8 cellular contexts compared by ENCODE assay signal in the genomic region with DNA sequence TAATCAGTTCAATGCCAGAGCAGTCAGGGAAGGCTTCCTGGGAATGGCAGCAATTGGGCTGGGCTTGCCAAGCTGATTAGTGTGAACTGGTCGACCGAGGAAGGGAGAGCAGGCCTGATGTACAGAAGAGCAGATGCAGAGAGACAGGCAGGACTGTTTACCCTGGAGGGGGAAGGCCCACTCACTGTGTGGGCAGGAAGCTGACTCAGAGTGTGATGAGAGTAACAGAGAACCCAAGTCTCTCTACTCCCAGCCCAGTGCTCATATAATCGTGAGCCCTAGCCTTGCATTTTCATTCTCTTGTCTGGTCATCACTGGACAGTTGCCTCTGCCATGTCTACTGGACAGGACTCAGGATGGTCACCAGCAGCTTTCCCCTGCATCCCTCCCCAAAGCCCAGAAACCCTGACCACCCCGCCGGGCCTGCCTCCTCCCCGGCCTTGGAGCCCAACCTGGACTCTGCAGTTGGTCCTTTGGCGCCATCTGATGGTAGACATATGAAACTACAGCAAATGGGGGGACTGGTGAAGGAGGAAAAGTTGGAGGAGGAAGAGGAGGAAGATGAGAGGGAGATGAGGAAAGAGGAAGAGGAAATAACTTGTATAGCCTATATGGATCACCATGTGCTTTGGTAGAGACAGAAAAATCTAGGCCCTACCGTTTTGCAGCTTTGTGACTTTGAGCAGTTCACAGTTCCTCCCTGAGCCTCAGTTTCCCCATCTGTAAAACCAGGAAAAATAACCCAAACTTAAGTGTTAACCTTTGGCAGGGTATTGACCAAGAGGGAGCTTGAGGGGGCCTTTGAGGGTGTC. TPM values are rescaled to one million over a fixed set of nuclear protein-coding genes. Genes with fewer than 3 reads are reported as not detected.
DNase-seq lines count a peak whose midpoint lies in the region; ATAC-seq and TF ChIP-seq lines count a peak whose summit lies in the region.

No MANE protein-coding gene starts in this region.

- H3K9me3 ChIP-seq in endocrine pancreas (ENCODE audit: control insufficient read depth, low read length) (no peaks in the 10 kb centered on the region), stomach (no peaks in the 10 kb centered on the region)

- H3K27ac ChIP-seq in stomach = no peak overlapping the region

- intact Hi-C loops in activated CD8-positive, alpha-beta T cell treated with anti-CD3 and anti-CD28 coated beads for 36 hours (cut with micrococcal nuclease) = loop anchor here (1.0 kb wide), 1 partner anchor 167 kb away; no protein-coding TSS in a partner anchor
- intact Hi-C loops in stomach (cut with DNase I; ENCODE audit: low total_unique reads) = loop anchor here (5.0 kb wide), 1 partner anchor 166 kb away; no protein-coding TSS in a partner anchor

- peak overlapping the region; percentile 30 for H3K9ac ChIP-seq in endocrine pancreas (ENCODE audit: control insufficient read depth, insufficient read depth, low read length)

- H3K36me3 ChIP-seq in endocrine pancreas (ENCODE audit: control insufficient read depth, insufficient read depth, low read length) (no peaks in the 10 kb centered on the region), stomach (no peaks in the 10 kb centered on the region)

- H3K27me3 ChIP-seq in endocrine pancreas (ENCODE audit: control insufficient read depth, insufficient read depth, low read length) (no peaks in the 10 kb centered on the region), stomach (peaks cover 0 to 32% (median 4%) of the 10 kb centered on the region in 3 donors)

- no peak for TF ChIP-seq EP300 in stomach (IDR thresholded peaks at IDR 0.05)

- H3K4me3 Mint-ChIP-seq in activated CD8-positive, alpha-beta T cell treated with anti-CD3 and anti-CD28 coated beads for 36 hours = peak overlapping the region; percentile 60
- H3K4me3 Mint-ChIP-seq in naive B cell = peak overlapping the region in 6 of 8 donors; percentile 1 to 85 (median 65)

- TF ChIP-seq CTCF in GM13977 (IDR thresholded peaks at IDR 0.05; ENCODE audit: extremely low read depth, insufficient read depth, missing control alignments) (peak; percentile 90), stomach (IDR thresholded peaks at IDR 0.05) (peak in 5 of 7 experiments; percentile 88 to 98 (median 95))
- peak; percentile 98 for TF ChIP-seq CTCF in activated CD8-positive, alpha-beta T cell treated with anti-CD3 and anti-CD28 coated beads for 36 hours (IDR thresholded peaks at IDR 0.05)

- WGBS in stomach, 5 donors = 11 to 23% (median 15%) methylated on average over 8 of the region's 8 CpGs

- H3K4me1 ChIP-seq in endocrine pancreas (ENCODE audit: control insufficient read depth, insufficient read depth, low read length) = no peaks in the 10 kb centered on the region
- H3K4me1 ChIP-seq in stomach = peaks cover 4 to 14% (median 10%) of the 10 kb centered on the region in 4 donors

- CTCF ChIA-PET in activated CD8-positive, alpha-beta T cell treated with anti-CD3 and anti-CD28 coated beads for 36 hours (lab: Charles Lee) = interaction anchor here (0.7 to 20.6 kb wide), 41 partner anchors 9 to 535 kb away, joined by 3 to 942 read pairs (median 4); a partner anchor contains a TSS

- TF ChIP-seq POLR2A in stomach (IDR thresholded peaks at IDR 0.05) = no peak

- H3K4me1 Mint-ChIP-seq in activated CD8-positive, alpha-beta T cell treated with anti-CD3 and anti-CD28 coated beads for 36 hours (ENCODE audit: low read depth) = peaks cover 13% of the 10 kb centered on the region
- peaks cover 26 to 31% (median 27%) of the 10 kb centered on the region in 3 donors for H3K4me1 Mint-ChIP-seq in naive B cell

- H3K27ac Mint-ChIP-seq in activated CD8-positive, alpha-beta T cell treated with anti-CD3 and anti-CD28 coated beads for 36 hours = peak overlapping the region; percentile 78
- peak overlapping the region in 3 of 6 donors; percentile 79 to 89 (median 87) for H3K27ac Mint-ChIP-seq in naive B cell

- no peaks in the 10 kb centered on the region for H3K9me3 Mint-ChIP-seq in activated CD8-positive, alpha-beta T cell treated with anti-CD3 and anti-CD28 coated beads for 36 hours
- no peaks in the 10 kb centered on the region for H3K9me3 Mint-ChIP-seq in naive B cell

- POLR2A ChIA-PET in activated CD8-positive, alpha-beta T cell treated with anti-CD3 and anti-CD28 coated beads for 36 hours (lab: Charles Lee) = interaction anchor here (0.8 to 3.5 kb wide), 9 partner anchors 23 to 176 kb away, joined by 3 to 27 read pairs (median 4); no protein-coding TSS in a partner anchor

- in situ Hi-C loops in ACHN (cut with HindIII; ENCODE audit: low pct_ligation_motif_present, low pct_unique_long_range_greater_than_20kb, low sequenced_read_pairs) (loop anchor here (25.0 kb wide), 2 partner anchors 166 to 234 kb away; no protein-coding TSS in a partner anchor), GM13977 (cut with MboI; ENCODE audit: low pct_unique_long_range_greater_than_20kb, low sequenced_read_pairs, unreplicated experiment) (loop anchor here (25.0 kb wide), 1 partner anchor 184 kb away; a partner anchor contains a TSS)

- ATAC-seq in HG03066 (IDR thresholded peaks at IDR 0.05; ENCODE audit: low read depth, unreplicated experiment) (peak; percentile 73), naive B cell (ENCODE audit: low read depth in 2 of 2) (peak; percentile 75)
- peak; percentile 98 for ATAC-seq in activated CD8-positive, alpha-beta T cell treated with anti-CD3 and anti-CD28 coated beads for 36 hours

- H3K27me3 Mint-ChIP-seq in activated CD8-positive, alpha-beta T cell treated with anti-CD3 and anti-CD28 coated beads for 36 hours = peaks cover 10% of the 10 kb centered on the region
- peaks cover 13 to 22% (median 20%) of the 10 kb centered on the region in 3 donors for H3K27me3 Mint-ChIP-seq in naive B cell

- no peaks in the 10 kb centered on the region for H3K36me3 Mint-ChIP-seq in activated CD8-positive, alpha-beta T cell treated with anti-CD3 and anti-CD28 coated beads for 36 hours (ENCODE audit: low read depth)
- no peaks in the 10 kb centered on the region for H3K36me3 Mint-ChIP-seq in naive B cell

- H3K4me3 ChIP-seq in endocrine pancreas (ENCODE audit: control insufficient read depth, insufficient read depth, low read length) = no peak overlapping the region
- no peak overlapping the region for H3K4me3 ChIP-seq in stomach

- DNase-seq in ACHN (peak; percentile 56), GM13977 (ENCODE audit: low spot score) (peak; percentile 81), NCI-H69 (lab: John Stamatoyannopoulos, UW) (peak; percentile 80), naive B cell (peak; percentile 71), stomach (peak; percentile 54)
- DNase-seq in activated CD8-positive, alpha-beta T cell treated with anti-CD3 and anti-CD28 coated beads for 36 hours = peak; percentile 91

RNA-seq across cellular contexts. Expression of a gene that starts 43.4 kb away (rescaled TPM):
- 1 to 10 TPM; 2.6 to 3.5 TPM for total RNA-seq in activated CD8-positive, alpha-beta T cell treated with anti-CD3 and anti-CD28 coated beads for 36 hours
- polyA plus RNA-seq in naive B cell (ENCODE audit: low read depth in 6 of 6) (1 to 10 TPM in 5 of 6 donors, under 1 TPM in 1; 0.75 to 3.6 (median 1.6) TPM), stomach (1 to 10 TPM; 1.2 to 3.5 (median 2.6) TPM)
- 100 to 1,000 TPM in 1 of 5 donors, 10 to 100 TPM in 3, 1 to 10 TPM in 1; 4.5 to 139 (median 14.2) TPM for total RNA-seq in stomach
